In the genomic region with DNA sequence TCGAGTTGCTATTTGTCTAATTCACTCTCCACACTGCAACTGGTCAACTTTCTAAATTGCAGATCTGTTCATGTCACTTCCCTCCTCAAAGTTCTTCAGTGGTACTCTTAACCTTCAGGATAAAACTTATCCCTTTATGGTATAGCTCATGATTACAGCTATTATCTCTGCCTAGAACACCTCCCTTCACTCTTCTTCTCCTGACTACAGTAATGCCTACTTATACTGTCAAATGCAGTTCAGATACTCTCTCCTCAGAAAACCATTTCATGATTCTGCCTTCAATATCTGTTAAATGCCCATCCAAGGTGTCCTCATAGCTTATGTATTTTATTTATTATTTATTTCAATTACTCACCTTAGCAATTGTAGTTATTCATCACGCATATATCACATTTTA, we compare ENCODE assay signal across 21 cellular contexts.
"Had no signal": no experiment of that assay in that cellular context is flagged by ENCODE, and none has a peak within 500 bp of the region (broad histone marks: within the 10 kb centered on the region; RNA-seq: fewer than 3 reads in every experiment).

No MANE protein-coding gene starts in this region.

- H3K4me3 ChIP-seq: left lung, lower lobe of right lung, neural progenitor cell, ovary, right atrium auricular region, right lobe of liver, smooth muscle cell, tibial nerve, vagina had no signal

- ATAC-seq: left colon; left lung; lower lobe of right lung; naive thymus-derived CD8-positive, alpha-beta T cell; right lobe of liver; stimulated activated memory B cell treated with anti-CD40 and anti-IgM and Interleukin-4, amounts not matched to agents 10 μg/mL and 1 μg/mL and 100 μg/mL, for 72 hours; stimulated activated naive CD8-positive, alpha-beta T cell treated with anti-CD3 and anti-CD28 coated beads, Interleukin-15, amount 100 ng/mL, for 72 hours had no signal

- H3K36me3 ChIP-seq: left lung, lower lobe of right lung, neural progenitor cell, ovary, right atrium auricular region, right lobe of liver, tibial nerve, vagina had no signal

- H3K9ac ChIP-seq: neural progenitor cell had no signal

- H3K27ac ChIP-seq: left lung, lower lobe of right lung, neural progenitor cell, ovary, right atrium auricular region, right lobe of liver, tibial nerve, vagina had no signal

- H3K4me1 ChIP-seq: left lung, lower lobe of right lung, right atrium auricular region, right lobe of liver, tibial nerve, vagina had no signal

- H3K9me3 ChIP-seq: left lung, lower lobe of right lung, ovary, right atrium auricular region, right lobe of liver, tibial nerve, vagina had no signal

- FAIRE-seq: kidney had no signal

- H2AFZ ChIP-seq: neural progenitor cell had no signal

- H3K27me3 ChIP-seq: left lung, neural progenitor cell, ovary, right atrium auricular region, right lobe of liver, tibial nerve, vagina had no signal

- H3K4me2 ChIP-seq: neural progenitor cell, smooth muscle cell had no signal

- DNase-seq: hippocampal formation; kidney; left colon; left lung; lower lobe of right lung; naive thymus-derived CD8-positive, alpha-beta T cell; ovary; right lobe of liver; stimulated activated CD4-positive, alpha-beta T cell treated with anti-CD3 and anti-CD28 coated beads, Interleukin-1b, Interleukin-23, amount 100 ng/mL, for 48 hours; stimulated activated CD4-positive, alpha-beta T cell treated with anti-CD3 and anti-CD28 coated beads, Interleukin-2, amount 100 ng/mL, for 48 hours; stimulated activated CD4-positive, alpha-beta T cell treated with anti-CD3 and anti-CD28 coated beads, Interleukin-4, amount 100 ng/mL, for 4 hours; stimulated activated CD8-positive, alpha-beta memory T cell treated with anti-CD3 and anti-CD28 coated beads, Interleukin-4, amount 100 ng/mL, for 48 hours; stimulated activated naive CD4-positive, alpha-beta T cell treated with Interleukin-2 at 50 U/mL for 16 hours; stimulated activated naive CD8-positive, alpha-beta T cell treated with anti-CD3 and anti-CD28 coated beads, Interleukin-15, amount 100 ng/mL, for 72 hours; substantia nigra had no signal
